Comparison of ENCODE assay signal across 1 cellular context in genomic region chr2:215680605-215681598, GRCh38.
A peak's percentile ranks its signal among the peaks of the same experiment; 100 is the strongest.
TF ChIP-seq lines count a peak whose summit lies in the region.

No MANE protein-coding gene starts in this region.

TF ChIP-seq in HepG2, 621 proteins besides CTCF, POLR2A, EP300 and RAD21 (continued from another document and continues in another):
- TF ChIP-seq SP140L (CRISPR knock-in tag; IDR thresholded peaks at IDR 0.05; ENCODE audit: borderline replicate concordance) (peak; percentile 87), YEATS2 (CRISPR knock-in tag; IDR thresholded peaks at IDR 0.05; ENCODE audit: borderline replicate concordance) (0 out of 2 replicates have a peak, but pooled peaks have one; percentile 19), ZNF747 (CRISPR knock-in tag; IDR thresholded peaks at IDR 0.05; ENCODE audit: borderline replicate concordance) (peak; percentile 91), ZNF784 (CRISPR knock-in tag; IDR thresholded peaks at IDR 0.05; ENCODE audit: borderline replicate concordance) (no peak; the same call in 1 of the 2 replicates), ZNF644 (CRISPR knock-in tag; IDR thresholded peaks at IDR 0.05; ENCODE audit: low read depth) (peak; percentile 92), ZNF878 (CRISPR knock-in tag; IDR thresholded peaks at IDR 0.05) (peak; percentile 94; the same call in 1 of the 2 replicates), NFYB (CRISPR knock-in tag; IDR thresholded peaks at IDR 0.05) (peak; percentile 17; the same call in 1 of the 2 replicates), ZNF432 (CRISPR knock-in tag; IDR thresholded peaks at IDR 0.05; ENCODE audit: borderline replicate concordance) (no peak), HMGXB3 (CRISPR knock-in tag; IDR thresholded peaks at IDR 0.05; ENCODE audit: borderline replicate concordance) (0 out of 2 replicates have a peak, but pooled peaks have one; percentile 43), ZNF780A (CRISPR knock-in tag; IDR thresholded peaks at IDR 0.05) (no peak), STAT6 (CRISPR knock-in tag; IDR thresholded peaks at IDR 0.05; ENCODE audit: borderline replicate concordance) (peak; percentile 99), KLF13 (CRISPR knock-in tag; IDR thresholded peaks at IDR 0.05) (no peak), ZNF232 (CRISPR knock-in tag; IDR thresholded peaks at IDR 0.05; ENCODE audit: borderline replicate concordance) (peak; percentile 81; the same call in 1 of the 2 replicates), NCOA2 (CRISPR knock-in tag; IDR thresholded peaks at IDR 0.05) (peak; percentile 100), ZBTB43 (CRISPR knock-in tag; conservative IDR thresholded peaks at IDR 0.05) (peak; percentile 96), SIX1 (CRISPR knock-in tag; IDR thresholded peaks at IDR 0.05; ENCODE audit: borderline replicate concordance) (peak; percentile 93), ZNF468 (CRISPR knock-in tag; IDR thresholded peaks at IDR 0.05) (no peak), BRD4 (CRISPR knock-in tag; IDR thresholded peaks at IDR 0.05) (peak; percentile 98), POGZ (CRISPR knock-in tag; IDR thresholded peaks at IDR 0.05) (peak; percentile 99), REPIN1 (CRISPR knock-in tag; IDR thresholded peaks at IDR 0.05; ENCODE audit: borderline replicate concordance, low read depth) (peak; percentile 96), ZNF552 (CRISPR knock-in tag; IDR thresholded peaks at IDR 0.05; ENCODE audit: borderline replicate concordance) (no peak; the same call in 1 of the 2 replicates), ZNF841 (CRISPR knock-in tag; IDR thresholded peaks at IDR 0.05; ENCODE audit: borderline replicate concordance) (no peak), ZBTB7A (CRISPR knock-in tag; IDR thresholded peaks at IDR 0.05) (no peak), TFDP1 (CRISPR knock-in tag; IDR thresholded peaks at IDR 0.05; ENCODE audit: borderline replicate concordance) (peak; percentile 15; the same call in 1 of the 2 replicates), ETS1 (CRISPR knock-in tag; IDR thresholded peaks at IDR 0.05) (no peak), KLF12 (CRISPR knock-in tag; IDR thresholded peaks at IDR 0.05; ENCODE audit: borderline replicate concordance) (no peak; the same call in 1 of the 2 replicates), TOPORS (CRISPR knock-in tag; IDR thresholded peaks at IDR 0.05) (peak; percentile 88), GFI1 (CRISPR knock-in tag; IDR thresholded peaks at IDR 0.05; ENCODE audit: borderline replicate concordance) (peak; percentile 95), AGO1 (IDR thresholded peaks at IDR 0.05; ENCODE audit: low read depth, low read length, poor library complexity, severe bottlenecking) (no peak), MTA3 (CRISPR knock-in tag; IDR thresholded peaks at IDR 0.05) (no peak), NFKB2 (CRISPR knock-in tag; IDR thresholded peaks at IDR 0.05; ENCODE audit: borderline replicate concordance) (no peak), HNF4A (CRISPR knock-in tag; IDR thresholded peaks at IDR 0.05) (peak; percentile 97), ZFP36L2 (CRISPR knock-in tag; IDR thresholded peaks at IDR 0.05) (no peak)
- TF ChIP-seq, protein P1, sequence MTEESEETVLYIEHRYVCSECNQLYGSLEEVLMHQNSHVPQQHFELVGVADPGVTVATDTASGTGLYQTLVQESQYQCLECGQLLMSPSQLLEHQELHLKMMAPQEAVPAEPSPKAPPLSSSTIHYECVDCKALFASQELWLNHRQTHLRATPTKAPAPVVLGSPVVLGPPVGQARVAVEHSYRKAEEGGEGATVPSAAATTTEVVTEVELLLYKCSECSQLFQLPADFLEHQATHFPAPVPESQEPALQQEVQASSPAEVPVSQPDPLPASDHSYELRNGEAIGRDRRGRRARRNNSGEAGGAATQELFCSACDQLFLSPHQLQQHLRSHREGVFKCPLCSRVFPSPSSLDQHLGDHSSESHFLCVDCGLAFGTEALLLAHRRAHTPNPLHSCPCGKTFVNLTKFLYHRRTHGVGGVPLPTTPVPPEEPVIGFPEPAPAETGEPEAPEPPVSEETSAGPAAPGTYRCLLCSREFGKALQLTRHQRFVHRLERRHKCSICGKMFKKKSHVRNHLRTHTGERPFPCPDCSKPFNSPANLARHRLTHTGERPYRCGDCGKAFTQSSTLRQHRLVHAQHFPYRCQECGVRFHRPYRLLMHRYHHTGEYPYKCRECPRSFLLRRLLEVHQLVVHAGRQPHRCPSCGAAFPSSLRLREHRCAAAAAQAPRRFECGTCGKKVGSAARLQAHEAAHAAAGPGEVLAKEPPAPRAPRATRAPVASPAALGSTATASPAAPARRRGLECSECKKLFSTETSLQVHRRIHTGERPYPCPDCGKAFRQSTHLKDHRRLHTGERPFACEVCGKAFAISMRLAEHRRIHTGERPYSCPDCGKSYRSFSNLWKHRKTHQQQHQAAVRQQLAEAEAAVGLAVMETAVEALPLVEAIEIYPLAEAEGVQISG (CRISPR knock-in tag; IDR thresholded peaks at IDR 0.05), result peak; percentile 74
- TF ChIP-seq, protein P2, sequence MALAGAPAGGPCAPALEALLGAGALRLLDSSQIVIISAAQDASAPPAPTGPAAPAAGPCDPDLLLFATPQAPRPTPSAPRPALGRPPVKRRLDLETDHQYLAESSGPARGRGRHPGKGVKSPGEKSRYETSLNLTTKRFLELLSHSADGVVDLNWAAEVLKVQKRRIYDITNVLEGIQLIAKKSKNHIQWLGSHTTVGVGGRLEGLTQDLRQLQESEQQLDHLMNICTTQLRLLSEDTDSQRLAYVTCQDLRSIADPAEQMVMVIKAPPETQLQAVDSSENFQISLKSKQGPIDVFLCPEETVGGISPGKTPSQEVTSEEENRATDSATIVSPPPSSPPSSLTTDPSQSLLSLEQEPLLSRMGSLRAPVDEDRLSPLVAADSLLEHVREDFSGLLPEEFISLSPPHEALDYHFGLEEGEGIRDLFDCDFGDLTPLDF (CRISPR knock-in tag; IDR thresholded peaks at IDR 0.05), result peak; percentile 21; the same call in 1 of the 2 replicates
- TF ChIP-seq, protein P3, sequence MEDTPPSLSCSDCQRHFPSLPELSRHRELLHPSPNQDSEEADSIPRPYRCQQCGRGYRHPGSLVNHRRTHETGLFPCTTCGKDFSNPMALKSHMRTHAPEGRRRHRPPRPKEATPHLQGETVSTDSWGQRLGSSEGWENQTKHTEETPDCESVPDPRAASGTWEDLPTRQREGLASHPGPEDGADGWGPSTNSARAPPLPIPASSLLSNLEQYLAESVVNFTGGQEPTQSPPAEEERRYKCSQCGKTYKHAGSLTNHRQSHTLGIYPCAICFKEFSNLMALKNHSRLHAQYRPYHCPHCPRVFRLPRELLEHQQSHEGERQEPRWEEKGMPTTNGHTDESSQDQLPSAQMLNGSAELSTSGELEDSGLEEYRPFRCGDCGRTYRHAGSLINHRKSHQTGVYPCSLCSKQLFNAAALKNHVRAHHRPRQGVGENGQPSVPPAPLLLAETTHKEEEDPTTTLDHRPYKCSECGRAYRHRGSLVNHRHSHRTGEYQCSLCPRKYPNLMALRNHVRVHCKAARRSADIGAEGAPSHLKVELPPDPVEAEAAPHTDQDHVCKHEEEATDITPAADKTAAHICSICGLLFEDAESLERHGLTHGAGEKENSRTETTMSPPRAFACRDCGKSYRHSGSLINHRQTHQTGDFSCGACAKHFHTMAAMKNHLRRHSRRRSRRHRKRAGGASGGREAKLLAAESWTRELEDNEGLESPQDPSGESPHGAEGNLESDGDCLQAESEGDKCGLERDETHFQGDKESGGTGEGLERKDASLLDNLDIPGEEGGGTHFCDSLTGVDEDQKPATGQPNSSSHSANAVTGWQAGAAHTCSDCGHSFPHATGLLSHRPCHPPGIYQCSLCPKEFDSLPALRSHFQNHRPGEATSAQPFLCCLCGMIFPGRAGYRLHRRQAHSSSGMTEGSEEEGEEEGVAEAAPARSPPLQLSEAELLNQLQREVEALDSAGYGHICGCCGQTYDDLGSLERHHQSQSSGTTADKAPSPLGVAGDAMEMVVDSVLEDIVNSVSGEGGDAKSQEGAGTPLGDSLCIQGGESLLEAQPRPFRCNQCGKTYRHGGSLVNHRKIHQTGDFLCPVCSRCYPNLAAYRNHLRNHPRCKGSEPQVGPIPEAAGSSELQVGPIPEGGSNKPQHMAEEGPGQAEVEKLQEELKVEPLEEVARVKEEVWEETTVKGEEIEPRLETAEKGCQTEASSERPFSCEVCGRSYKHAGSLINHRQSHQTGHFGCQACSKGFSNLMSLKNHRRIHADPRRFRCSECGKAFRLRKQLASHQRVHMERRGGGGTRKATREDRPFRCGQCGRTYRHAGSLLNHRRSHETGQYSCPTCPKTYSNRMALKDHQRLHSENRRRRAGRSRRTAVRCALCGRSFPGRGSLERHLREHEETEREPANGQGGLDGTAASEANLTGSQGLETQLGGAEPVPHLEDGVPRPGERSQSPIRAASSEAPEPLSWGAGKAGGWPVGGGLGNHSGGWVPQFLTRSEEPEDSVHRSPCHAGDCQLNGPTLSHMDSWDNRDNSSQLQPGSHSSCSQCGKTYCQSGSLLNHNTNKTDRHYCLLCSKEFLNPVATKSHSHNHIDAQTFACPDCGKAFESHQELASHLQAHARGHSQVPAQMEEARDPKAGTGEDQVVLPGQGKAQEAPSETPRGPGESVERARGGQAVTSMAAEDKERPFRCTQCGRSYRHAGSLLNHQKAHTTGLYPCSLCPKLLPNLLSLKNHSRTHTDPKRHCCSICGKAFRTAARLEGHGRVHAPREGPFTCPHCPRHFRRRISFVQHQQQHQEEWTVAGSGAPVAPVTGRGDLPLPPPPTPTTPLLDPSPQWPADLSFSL (CRISPR knock-in tag; IDR thresholded peaks at IDR 0.05), result peak; percentile 93
